In the genomic region with DNA sequence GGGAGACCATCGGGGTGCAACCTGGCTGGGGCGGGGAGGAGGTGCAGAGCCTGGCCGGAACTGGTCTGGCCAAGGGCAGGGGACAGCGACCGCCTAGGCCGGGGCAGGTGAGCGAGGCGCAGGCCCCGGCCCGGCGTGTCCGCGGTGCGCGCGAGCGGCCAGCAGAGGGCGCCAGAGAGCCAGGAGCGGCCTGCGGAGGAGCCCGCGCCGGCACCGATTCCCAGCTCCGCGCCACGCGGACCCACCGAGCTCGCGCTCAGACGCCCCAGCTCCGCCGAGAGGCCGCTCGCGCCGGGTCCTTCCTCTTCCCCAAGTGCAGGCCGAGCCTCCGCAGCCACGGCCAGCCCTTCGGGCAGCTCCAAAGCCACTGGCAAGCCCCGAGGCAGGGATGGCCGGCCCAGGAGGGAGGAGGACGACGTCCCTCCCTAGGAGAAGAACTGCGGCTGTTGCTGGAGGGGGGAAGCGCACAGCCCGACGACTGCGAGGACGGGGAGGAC, we compare ENCODE assay signal across 8 cellular contexts.
DNase-seq lines count a peak whose midpoint lies in the region; ATAC-seq, FAIRE-seq and TF ChIP-seq lines count a peak whose summit lies in the region.
"Not testable (repeated sequence)": the region's sequence is repeated elsewhere in the genome, so short reads cannot be mapped to it uniquely, and the experiment has no call there.

No MANE protein-coding gene starts in this region.

- not testable (repeated sequence) for DNase-seq in BJ (ENCODE audit: low read depth); bronchial epithelial cell (ENCODE audit: low read depth)
- DNase-seq in activated CD8-positive, alpha-beta memory T cell treated with anti-CD3 and anti-CD28 coated beads for 24 hours = peak; percentile 80
- peak; percentile 72 for DNase-seq in left ventricle myocardium superior
- DNase-seq in stimulated activated CD8-positive, alpha-beta memory T cell treated with anti-CD3 and anti-CD28 coated beads, Interleukin-15, amount 100 ng/mL, for 24 hours (ENCODE audit: low read depth) = peak; percentile 48

- FAIRE-seq in bronchial epithelial cell (lab: Jason Lieb, UNC) = not testable (repeated sequence)

- intact Hi-C loops in left ventricle myocardium superior (cut with micrococcal nuclease) = not testable (repeated sequence)

- not testable (repeated sequence) for H3F3A ChIP-seq in OCI-LY1 (ENCODE audit: insufficient read depth, low read length)

- H3K4me2 ChIP-seq in OCI-LY1 (ENCODE audit: low read length) = not testable (repeated sequence)

- not testable (repeated sequence) for H3K27ac ChIP-seq in HEK293 (ENCODE audit: extremely low read depth, low read depth, low read length); OCI-LY1 (ENCODE audit: low read depth, low read length, poor library complexity, severe bottlenecking); neutrophil

- not testable (repeated sequence) for H3K9ac ChIP-seq in OCI-LY1 (ENCODE audit: low read length)

- CTCF ChIA-PET in BJ (lab: Yijun Ruan, JAX) = interaction anchor here (0.6 to 0.8 kb wide), 7 partner anchors 9 to 381 kb away, joined by 3 to 4 read pairs (median 4); no protein-coding TSS in a partner anchor
- CTCF ChIA-PET in HEK293 (lab: Yijun Ruan, JAX) = interaction anchor here (0.6 to 0.8 kb wide), 7 partner anchors 9 to 962 kb away, joined by 3 to 6 read pairs (median 3); no protein-coding TSS in a partner anchor

- POLR2A ChIA-PET in BJ (lab: Charles Lee); HEK293 (lab: Yijun Ruan, JAX): not testable (repeated sequence)

- H3K36me3 ChIP-seq in BJ (ENCODE audit: control insufficient read depth, insufficient read depth, low read length); HEK293 (ENCODE audit: control insufficient read depth in 2 of 2, insufficient read depth in 1 of 2, low read length in 2 of 2); OCI-LY1 (ENCODE audit: insufficient read depth, low read length); bronchial epithelial cell (ENCODE audit: control insufficient read depth, insufficient read depth, low read length); neutrophil: not testable (repeated sequence)

- 0 out of 2 replicates have a peak, but pooled peaks have one; percentile 18 for TF ChIP-seq CTCF in BJ (IDR thresholded peaks at IDR 0.05; ENCODE audit: insufficient read depth, low read depth, low read length)
- not testable (repeated sequence) for TF ChIP-seq CTCF in HEK293 (tag by site-specific recombination; IDR thresholded peaks at IDR 0.05)
- TF ChIP-seq CTCF in OCI-LY1 (IDR thresholded peaks at IDR 0.05; ENCODE audit: low read length) = peak; percentile 34; the same call in 1 of the 2 replicates
- peak; percentile 57 for TF ChIP-seq CTCF in bronchial epithelial cell (IDR thresholded peaks at IDR 0.05; ENCODE audit: insufficient read depth, low read length, severe bottlenecking)
- peak; percentile 79 for TF ChIP-seq CTCF in neutrophil (IDR thresholded peaks at IDR 0.05)

- H3K4me1 ChIP-seq in HEK293 (ENCODE audit: control insufficient read depth, insufficient read depth, low read length); OCI-LY1 (ENCODE audit: insufficient read depth, low read length, severe bottlenecking); neutrophil (ENCODE audit: control insufficient read depth in 1 of 2, insufficient read depth in 1 of 2, low read depth in 1 of 2, low read length in 1 of 2): not testable (repeated sequence)

- H4K20me1 ChIP-seq in OCI-LY1 (ENCODE audit: insufficient read depth, low read length) = not testable (repeated sequence)

- not testable (repeated sequence) for H3K79me2 ChIP-seq in OCI-LY1 (ENCODE audit: insufficient read depth, low read length)

- H3K9me2 ChIP-seq in OCI-LY1 (ENCODE audit: low read depth, low read length) = not testable (repeated sequence)

- not testable (repeated sequence) for ATAC-seq in left ventricle myocardium superior

- H3K27me3 ChIP-seq in BJ (ENCODE audit: control insufficient read depth, insufficient read depth, low read length); OCI-LY1 (ENCODE audit: insufficient read depth, low read length); bronchial epithelial cell (ENCODE audit: control insufficient read depth, insufficient read depth, low read length): not testable (repeated sequence)
- H3K27me3 ChIP-seq in neutrophil = peaks cover 42% of the 10 kb centered on the region

- H3K4me3 ChIP-seq in BJ (ENCODE audit: low read depth, low read length); OCI-LY1 (ENCODE audit: low read depth, low read length, poor library complexity, severe bottlenecking); bronchial epithelial cell (ENCODE audit: low read depth, low read length); neutrophil (ENCODE audit: low read depth in 1 of 2, low read length in 1 of 2): not testable (repeated sequence)
- peak overlapping the region; percentile 36 for H3K4me3 ChIP-seq in HEK293 (ENCODE audit: low read depth, low read length)

- not testable (repeated sequence) for H3K9me3 ChIP-seq in HEK293 (ENCODE audit: control insufficient read depth, insufficient read depth, low read depth, low read length); OCI-LY1 (ENCODE audit: low read length); neutrophil

- not testable (repeated sequence) for H2AFZ ChIP-seq in OCI-LY1 (ENCODE audit: low read length)

TF ChIP-seq in HEK293, 187 proteins besides CTCF, POLR2A, EP300 and RAD21:
- TF ChIP-seq, protein P1, sequence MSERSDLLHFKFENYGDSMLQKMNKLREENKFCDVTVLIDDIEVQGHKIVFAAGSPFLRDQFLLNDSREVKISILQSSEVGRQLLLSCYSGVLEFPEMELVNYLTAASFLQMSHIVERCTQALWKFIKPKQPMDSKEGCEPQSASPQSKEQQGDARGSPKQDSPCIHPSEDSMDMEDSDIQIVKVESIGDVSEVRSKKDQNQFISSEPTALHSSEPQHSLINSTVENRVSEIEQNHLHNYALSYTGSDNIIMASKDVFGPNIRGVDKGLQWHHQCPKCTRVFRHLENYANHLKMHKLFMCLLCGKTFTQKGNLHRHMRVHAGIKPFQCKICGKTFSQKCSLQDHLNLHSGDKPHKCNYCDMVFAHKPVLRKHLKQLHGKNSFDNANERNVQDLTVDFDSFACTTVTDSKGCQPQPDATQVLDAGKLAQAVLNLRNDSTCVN (tag by site-specific recombination; optimal IDR thresholded peaks at IDR 0.05) = peak; percentile 62
- peak; percentile 80 for TF ChIP-seq ZNF341 (tag by site-specific recombination; IDR thresholded peaks at IDR 0.05; ENCODE audit: low read depth)
- TF ChIP-seq ZNF121 (tag by site-specific recombination; IDR thresholded peaks at IDR 0.05) = peak; percentile 98
- TF ChIP-seq, protein P2, sequence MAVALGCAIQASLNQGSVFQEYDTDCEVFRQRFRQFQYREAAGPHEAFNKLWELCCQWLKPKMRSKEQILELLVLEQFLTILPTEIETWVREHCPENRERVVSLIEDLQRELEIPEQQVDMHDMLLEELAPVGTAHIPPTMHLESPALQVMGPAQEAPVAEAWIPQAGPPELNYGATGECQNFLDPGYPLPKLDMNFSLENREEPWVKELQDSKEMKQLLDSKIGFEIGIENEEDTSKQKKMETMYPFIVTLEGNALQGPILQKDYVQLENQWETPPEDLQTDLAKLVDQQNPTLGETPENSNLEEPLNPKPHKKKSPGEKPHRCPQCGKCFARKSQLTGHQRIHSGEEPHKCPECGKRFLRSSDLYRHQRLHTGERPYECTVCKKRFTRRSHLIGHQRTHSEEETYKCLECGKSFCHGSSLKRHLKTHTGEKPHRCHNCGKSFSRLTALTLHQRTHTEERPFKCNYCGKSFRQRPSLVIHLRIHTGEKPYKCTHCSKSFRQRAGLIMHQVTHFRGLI (tag by site-specific recombination; IDR thresholded peaks at IDR 0.05) = peak; percentile 70
